Comparison of ENCODE assay signal across 11 cellular contexts in the genomic region with DNA sequence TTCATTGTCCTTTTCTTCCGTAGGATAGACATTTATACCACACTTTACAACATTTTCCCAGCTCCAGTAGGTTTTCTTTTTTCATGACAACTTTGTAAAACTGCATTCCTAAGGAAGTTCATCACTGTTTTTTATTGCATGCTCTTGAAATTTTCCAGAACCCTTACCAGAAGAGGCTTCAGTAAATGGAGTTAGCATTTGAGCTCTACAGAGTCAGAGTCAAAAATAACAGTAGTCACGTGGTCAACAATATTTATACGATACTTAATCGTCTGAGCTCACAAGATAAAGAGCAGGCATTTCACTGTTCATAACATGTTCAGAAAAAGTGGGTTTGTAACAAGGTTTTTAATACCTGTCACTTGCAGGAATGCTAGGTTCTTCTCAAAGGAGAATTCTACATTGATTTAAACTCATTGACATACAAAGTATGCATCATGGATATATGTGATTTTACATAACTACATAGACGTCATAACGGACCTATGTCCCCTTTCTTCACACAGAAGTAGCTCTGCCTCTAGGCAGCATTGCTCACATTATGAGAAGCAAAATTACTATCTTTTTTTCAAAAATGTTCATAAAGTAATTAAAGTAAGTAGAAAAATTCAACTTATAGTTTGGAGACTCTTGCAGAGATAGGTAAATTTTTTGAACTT.
A peak's percentile ranks its signal among the peaks of the same experiment; 100 is the strongest.
DNase-seq lines count a peak whose midpoint lies in the region; ATAC-seq and TF ChIP-seq lines count a peak whose summit lies in the region.
"Had no signal": no experiment of that assay in that cellular context is flagged by ENCODE, and none has a peak within 500 bp of the region (broad histone marks: within the 10 kb centered on the region; RNA-seq: fewer than 3 reads in every experiment).

No MANE protein-coding gene starts in this region.

- peaks cover 12 to 33% of the 10 kb centered on the region in 2 experiments; a peak in 2 of 4 replicates for H3K4me1 ChIP-seq in SK-N-SH (ENCODE audit: control insufficient read depth in 1 of 2, insufficient read depth in 2 of 2, low read depth in 1 of 2, low read length in 1 of 2)
- H3K4me1 ChIP-seq in foreskin keratinocyte: peaks cover 19% of the 10 kb centered on the region
- no peaks in the 10 kb centered on the region for H3K4me1 ChIP-seq in prostate gland (replicated peaks)

- intact Hi-C loops in prostate gland (cut with DNase I): loop anchor here (5.0 kb wide), 1 partner anchor 185 kb away; a partner anchor contains a TSS

- H3K4me3 ChIP-seq in SK-N-SH (ENCODE audit: low read depth in 2 of 2, low read length in 1 of 2) (peak overlapping the region in 1 of 2 experiments; percentile 26; a peak in 3 of 4 replicates), prostate gland (no peak overlapping the region), H7 (ENCODE audit: insufficient read depth, low read depth, low read length) (no peak overlapping the region)

- H3K36me3 ChIP-seq in SK-N-SH (replicated peaks in 1 of 2; ENCODE audit: control insufficient read depth in 1 of 2, insufficient read depth in 2 of 2, low read length in 1 of 2) (no peaks in the 10 kb centered on the region), prostate gland (no peaks in the 10 kb centered on the region), H7 (replicated peaks; ENCODE audit: control insufficient read depth, insufficient read depth, low read length) (no peaks in the 10 kb centered on the region)

- H2AFZ ChIP-seq in SK-N-SH (ENCODE audit: low read depth): peak overlapping the region; percentile 68; the same call in 1 of the 2 replicates

- CTCF ChIA-PET in SK-N-SH (lab: Yijun Ruan, JAX): interaction anchor here (1.1 kb wide), 1 partner anchor 261 kb away, joined by 3 read pairs; no protein-coding TSS in a partner anchor

- no peaks in the 10 kb centered on the region for H3K79me2 ChIP-seq in SK-N-SH (ENCODE audit: insufficient read depth)

- WGBS in SK-N-SH (ENCODE audit: low lambda C conversion rate): 36% methylated on average over 6 of the region's 6 CpGs
- WGBS in prostate gland: 20% methylated on average over 6 of the region's 6 CpGs

- no peaks in the 10 kb centered on the region for H3K27me3 ChIP-seq in SK-N-SH (ENCODE audit: insufficient read depth)
- no peaks in the 10 kb centered on the region for H3K27me3 ChIP-seq in foreskin keratinocyte
- H3K27me3 ChIP-seq in prostate gland (replicated peaks; ENCODE audit: insufficient read depth): no peaks in the 10 kb centered on the region
- H3K27me3 ChIP-seq in H7 (ENCODE audit: control insufficient read depth, insufficient read depth, low read length): no peaks in the 10 kb centered on the region

- TF ChIP-seq CTCF in SK-N-SH (IDR thresholded peaks at IDR 0.05) (no peak), foreskin keratinocyte (conservative IDR thresholded peaks at IDR 0.05) (no peak), prostate gland (IDR thresholded peaks at IDR 0.05) (no peak)

- no peak for TF ChIP-seq RAD21 in SK-N-SH (IDR thresholded peaks at IDR 0.05; ENCODE audit: low read length)

- peak overlapping the region; percentile 51 for H3K4me2 ChIP-seq in SK-N-SH
- H3K4me2 ChIP-seq: KMS-11 had no signal

- DNase-seq in AG20443 (ENCODE audit: low spot score) (peak; percentile 29), SK-N-SH (no peak), foreskin keratinocyte (peak; percentile 50 to 72), prostate gland (ENCODE audit: low spot score) (no peak), NCI-H187 treated with DMSO at 0.1 percent for 48 hours (lab: John Stamatoyannopoulos, UW) (no peak), NCI-H2196 treated with DMSO at 0.1 percent for 48 hours (lab: John Stamatoyannopoulos, UW; ENCODE audit: unreplicated experiment) (no peak), HK-2 (ENCODE audit: unreplicated experiment) (no peak), H7 (no peak)
- DNase-seq: CD4-positive, alpha-beta memory T cell; SHP77 had no signal

- H3K9me3 ChIP-seq in SK-N-SH (no peaks in the 10 kb centered on the region), prostate gland (no peaks in the 10 kb centered on the region)

- ATAC-seq in foreskin keratinocyte: peak; percentile 46

- peak; percentile 58 to 78 for TF ChIP-seq EP300 in SK-N-SH (IDR thresholded peaks at IDR 0.05; ENCODE audit: borderline replicate concordance in 1 of 2, low read depth in 1 of 2, low read length in 1 of 2)

- peak overlapping the region; percentile 90 to 100 for H3K27ac ChIP-seq in SK-N-SH (ENCODE audit: low read depth in 2 of 2, low read length in 1 of 2)
- no peak overlapping the region for H3K27ac ChIP-seq in foreskin keratinocyte
- H3K27ac ChIP-seq in prostate gland: peak overlapping the region; percentile 8 to 42
- H3K27ac ChIP-seq: KMS-11 had no signal

- POLR2A ChIA-PET in SK-N-SH (lab: Yijun Ruan, JAX): no interaction called here

- H3K9ac ChIP-seq in SK-N-SH: peak overlapping the region; percentile 73
- H3K9ac ChIP-seq: KMS-11 had no signal

- H3F3A ChIP-seq in SK-N-SH (replicated peaks; ENCODE audit: insufficient read depth): peaks cover 43% of the 10 kb centered on the region

- no peak for TF ChIP-seq POLR2A in prostate gland (IDR thresholded peaks at IDR 0.05)

- H3K9me2 ChIP-seq in SK-N-SH: no peaks in the 10 kb centered on the region

- H4K20me1 ChIP-seq in SK-N-SH (ENCODE audit: insufficient read depth): no peaks in the 10 kb centered on the region

TF ChIP-seq in SK-N-SH, 30 proteins besides CTCF, POLR2A, EP300 and RAD21 (continues in another document):
- TF ChIP-seq FOXJ3 (CRISPR knock-in tag; IDR thresholded peaks at IDR 0.05) (no peak), NRF1 (IDR thresholded peaks at IDR 0.05; ENCODE audit: low read depth, low read length) (no peak), TAF1 (IDR thresholded peaks at IDR 0.05; ENCODE audit: borderline replicate concordance, low read depth, low read length) (no peak), YY1 (IDR thresholded peaks at IDR 0.05; ENCODE audit: low read depth) (no peak), MXI1 (IDR thresholded peaks at IDR 0.05; ENCODE audit: low read depth, low read length) (no peak), ELF1 (IDR thresholded peaks at IDR 0.05) (no peak), RCOR1 (IDR thresholded peaks at IDR 0.05; ENCODE audit: low read length) (no peak), JUND (IDR thresholded peaks at IDR 0.05) (peak; percentile 57; the same call in 1 of the 2 replicates), GATA2 (CRISPR knock-in tag; IDR thresholded peaks at IDR 0.05) (no peak), NFIC (IDR thresholded peaks at IDR 0.05; ENCODE audit: borderline replicate concordance) (peak; percentile 60), FOSL2 (IDR thresholded peaks at IDR 0.05; ENCODE audit: borderline replicate concordance, low read depth) (peak; percentile 36; the same call in 1 of the 2 replicates), CHD2 (IDR thresholded peaks at IDR 0.05; ENCODE audit: low read length, partially characterized antibody) (no peak)
- TF ChIP-seq, protein P1, sequence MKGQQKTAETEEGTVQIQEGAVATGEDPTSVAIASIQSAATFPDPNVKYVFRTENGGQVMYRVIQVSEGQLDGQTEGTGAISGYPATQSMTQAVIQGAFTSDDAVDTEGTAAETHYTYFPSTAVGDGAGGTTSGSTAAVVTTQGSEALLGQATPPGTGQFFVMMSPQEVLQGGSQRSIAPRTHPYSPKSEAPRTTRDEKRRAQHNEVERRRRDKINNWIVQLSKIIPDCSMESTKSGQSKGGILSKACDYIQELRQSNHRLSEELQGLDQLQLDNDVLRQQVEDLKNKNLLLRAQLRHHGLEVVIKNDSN (IDR thresholded peaks at IDR 0.05; ENCODE audit: borderline replicate concordance, low read depth): peak; percentile 87
- TF ChIP-seq, protein P2, sequence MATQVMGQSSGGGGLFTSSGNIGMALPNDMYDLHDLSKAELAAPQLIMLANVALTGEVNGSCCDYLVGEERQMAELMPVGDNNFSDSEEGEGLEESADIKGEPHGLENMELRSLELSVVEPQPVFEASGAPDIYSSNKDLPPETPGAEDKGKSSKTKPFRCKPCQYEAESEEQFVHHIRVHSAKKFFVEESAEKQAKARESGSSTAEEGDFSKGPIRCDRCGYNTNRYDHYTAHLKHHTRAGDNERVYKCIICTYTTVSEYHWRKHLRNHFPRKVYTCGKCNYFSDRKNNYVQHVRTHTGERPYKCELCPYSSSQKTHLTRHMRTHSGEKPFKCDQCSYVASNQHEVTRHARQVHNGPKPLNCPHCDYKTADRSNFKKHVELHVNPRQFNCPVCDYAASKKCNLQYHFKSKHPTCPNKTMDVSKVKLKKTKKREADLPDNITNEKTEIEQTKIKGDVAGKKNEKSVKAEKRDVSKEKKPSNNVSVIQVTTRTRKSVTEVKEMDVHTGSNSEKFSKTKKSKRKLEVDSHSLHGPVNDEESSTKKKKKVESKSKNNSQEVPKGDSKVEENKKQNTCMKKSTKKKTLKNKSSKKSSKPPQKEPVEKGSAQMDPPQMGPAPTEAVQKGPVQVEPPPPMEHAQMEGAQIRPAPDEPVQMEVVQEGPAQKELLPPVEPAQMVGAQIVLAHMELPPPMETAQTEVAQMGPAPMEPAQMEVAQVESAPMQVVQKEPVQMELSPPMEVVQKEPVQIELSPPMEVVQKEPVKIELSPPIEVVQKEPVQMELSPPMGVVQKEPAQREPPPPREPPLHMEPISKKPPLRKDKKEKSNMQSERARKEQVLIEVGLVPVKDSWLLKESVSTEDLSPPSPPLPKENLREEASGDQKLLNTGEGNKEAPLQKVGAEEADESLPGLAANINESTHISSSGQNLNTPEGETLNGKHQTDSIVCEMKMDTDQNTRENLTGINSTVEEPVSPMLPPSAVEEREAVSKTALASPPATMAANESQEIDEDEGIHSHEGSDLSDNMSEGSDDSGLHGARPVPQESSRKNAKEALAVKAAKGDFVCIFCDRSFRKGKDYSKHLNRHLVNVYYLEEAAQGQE (IDR thresholded peaks at IDR 0.05; ENCODE audit: low read depth, low read length): no peak
- TF ChIP-seq, protein P3, sequence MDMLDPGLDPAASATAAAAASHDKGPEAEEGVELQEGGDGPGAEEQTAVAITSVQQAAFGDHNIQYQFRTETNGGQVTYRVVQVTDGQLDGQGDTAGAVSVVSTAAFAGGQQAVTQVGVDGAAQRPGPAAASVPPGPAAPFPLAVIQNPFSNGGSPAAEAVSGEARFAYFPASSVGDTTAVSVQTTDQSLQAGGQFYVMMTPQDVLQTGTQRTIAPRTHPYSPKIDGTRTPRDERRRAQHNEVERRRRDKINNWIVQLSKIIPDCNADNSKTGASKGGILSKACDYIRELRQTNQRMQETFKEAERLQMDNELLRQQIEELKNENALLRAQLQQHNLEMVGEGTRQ (IDR thresholded peaks at IDR 0.05; ENCODE audit: borderline replicate concordance, low read depth, low read length): no peak
- TF ChIP-seq, protein P4, sequence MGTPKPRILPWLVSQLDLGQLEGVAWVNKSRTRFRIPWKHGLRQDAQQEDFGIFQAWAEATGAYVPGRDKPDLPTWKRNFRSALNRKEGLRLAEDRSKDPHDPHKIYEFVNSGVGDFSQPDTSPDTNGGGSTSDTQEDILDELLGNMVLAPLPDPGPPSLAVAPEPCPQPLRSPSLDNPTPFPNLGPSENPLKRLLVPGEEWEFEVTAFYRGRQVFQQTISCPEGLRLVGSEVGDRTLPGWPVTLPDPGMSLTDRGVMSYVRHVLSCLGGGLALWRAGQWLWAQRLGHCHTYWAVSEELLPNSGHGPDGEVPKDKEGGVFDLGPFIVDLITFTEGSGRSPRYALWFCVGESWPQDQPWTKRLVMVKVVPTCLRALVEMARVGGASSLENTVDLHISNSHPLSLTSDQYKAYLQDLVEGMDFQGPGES (IDR thresholded peaks at IDR 0.05; ENCODE audit: low read depth, low read length): no peak

Comparison
In these comparisons a context has a peak if more than half of its experiments do, and no peak if none do; other contexts are left out.
1. DNase-seq: peak in AG20443 (single experiment) and foreskin keratinocyte (2 of 2); none in SK-N-SH (single experiment), prostate gland (single experiment), NCI-H187 treated with DMSO at 0.1 percent for 48 hours (single experiment), NCI-H2196 treated with DMSO at 0.1 percent for 48 hours (single experiment), HK-2 (single experiment) and H7 (single experiment).